ENCODE assay signal across 31 cellular contexts in the genomic region with DNA sequence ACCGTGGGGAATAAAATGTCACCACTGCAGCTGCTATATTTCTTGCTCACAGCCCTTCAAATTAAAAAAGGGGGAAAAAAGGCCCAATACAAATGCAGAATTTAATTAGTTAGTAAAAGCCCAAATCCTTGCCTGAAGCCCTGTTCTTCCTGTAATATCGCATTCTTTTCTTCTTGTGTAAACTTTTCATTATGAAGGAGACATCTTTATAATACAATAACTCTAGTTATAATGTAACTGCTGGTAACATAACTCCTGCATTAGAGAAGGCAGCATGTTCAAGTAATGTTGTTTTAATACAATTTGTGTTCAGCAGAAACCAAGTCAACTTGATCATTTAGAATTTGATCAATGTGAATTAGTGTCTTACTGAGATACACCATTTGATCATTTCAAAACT.
"Had no signal": no experiment of that assay in that cellular context is flagged by ENCODE, and none has a peak within 500 bp of the region (broad histone marks: within the 10 kb centered on the region; RNA-seq: fewer than 3 reads in every experiment).

No MANE protein-coding gene starts in this region.

- H3K27me3 ChIP-seq: adrenal gland, MG63 had no signal

- H3K36me3 ChIP-seq: adrenal gland, MG63 had no signal

- H3K4me3 ChIP-seq: adrenal gland, MG63, PC-9 had no signal

- H2AFZ ChIP-seq: PC-9 had no signal

- H3K4me1 ChIP-seq: adrenal gland had no signal

- H3K27ac ChIP-seq: adrenal gland, PC-9, RWPE1 had no signal

- H3K4me2 ChIP-seq: PC-9 had no signal

- ATAC-seq: activated CD4-positive, alpha-beta T cell treated with anti-CD3 and anti-CD28 coated beads for 36 hours; activated CD4-positive, CD25-positive, alpha-beta regulatory T cell treated with anti-CD3 and anti-CD28 coated beads, Interleukin-2, amount 50 U/mL, for 24 hours; activated CD8-positive, alpha-beta T cell treated with anti-CD3 and anti-CD28 coated beads, Interleukin-2, amount 10 ng/mL, durations not matched to agents 7 days and 5 days; activated naive CD4-positive, alpha-beta T cell treated with anti-CD3 and anti-CD28 coated beads, Interleukin-2, amount 50 U/mL, for 72 hours; Right ventricle myocardium inferior; WTC11 had no signal

- DNase-seq: activated CD4-positive, alpha-beta T cell treated with anti-CD3 and anti-CD28 coated beads for 36 hours; activated CD4-positive, alpha-beta T cell treated with anti-CD3 and anti-CD28 coated beads, Interleukin-2, amount 10 ng/mL, durations not matched to agents 7 days and 5 days; activated CD4-positive, alpha-beta T cell treated with anti-CD3 and anti-CD28 coated beads, Interleukin-2, amount 50 U/mL, for 48 hours; activated CD8-positive, alpha-beta T cell treated with anti-CD3 and anti-CD28 coated beads, Interleukin-2, amount 10 ng/mL, durations not matched to agents 7 days and 5 days; activated gamma-delta T cell; activated naive CD4-positive, alpha-beta T cell treated with anti-CD3 and anti-CD28 coated beads for 36 hours; activated T-cell treated with anti-CD3 and anti-CD28 coated beads, Interleukin-2, amount 50 U/mL, for 24 hours; adrenal gland; caudate nucleus; cerebellar nuclear complex; Karpas-422; KBM-7; MG63; NCI-H1048; NCI-H1105 treated with DMSO at 0.1 percent for 48 hours; NCI-H1436; NCI-H1694; NCI-H1930; NCI-H2081 treated with DMSO at 0.1 percent for 48 hours; NCI-H226; NCI-H446 treated with DMSO at 0.1 percent for 48 hours; NCI-H524 treated with DMSO at 0.1 percent for 48 hours; NCI-H748 treated with DMSO at 0.1 percent for 48 hours; NK-92 treated with Interleukin-12 subunit alpha and Interleukin-12 subunit beta, amount 100 ng/mL, for 24 hours; PC-9; SIG-M5 had no signal

- H3K9me3 ChIP-seq: adrenal gland, MG63 had no signal
